ENCODE assay signal across 8 cellular contexts in the genomic region with DNA sequence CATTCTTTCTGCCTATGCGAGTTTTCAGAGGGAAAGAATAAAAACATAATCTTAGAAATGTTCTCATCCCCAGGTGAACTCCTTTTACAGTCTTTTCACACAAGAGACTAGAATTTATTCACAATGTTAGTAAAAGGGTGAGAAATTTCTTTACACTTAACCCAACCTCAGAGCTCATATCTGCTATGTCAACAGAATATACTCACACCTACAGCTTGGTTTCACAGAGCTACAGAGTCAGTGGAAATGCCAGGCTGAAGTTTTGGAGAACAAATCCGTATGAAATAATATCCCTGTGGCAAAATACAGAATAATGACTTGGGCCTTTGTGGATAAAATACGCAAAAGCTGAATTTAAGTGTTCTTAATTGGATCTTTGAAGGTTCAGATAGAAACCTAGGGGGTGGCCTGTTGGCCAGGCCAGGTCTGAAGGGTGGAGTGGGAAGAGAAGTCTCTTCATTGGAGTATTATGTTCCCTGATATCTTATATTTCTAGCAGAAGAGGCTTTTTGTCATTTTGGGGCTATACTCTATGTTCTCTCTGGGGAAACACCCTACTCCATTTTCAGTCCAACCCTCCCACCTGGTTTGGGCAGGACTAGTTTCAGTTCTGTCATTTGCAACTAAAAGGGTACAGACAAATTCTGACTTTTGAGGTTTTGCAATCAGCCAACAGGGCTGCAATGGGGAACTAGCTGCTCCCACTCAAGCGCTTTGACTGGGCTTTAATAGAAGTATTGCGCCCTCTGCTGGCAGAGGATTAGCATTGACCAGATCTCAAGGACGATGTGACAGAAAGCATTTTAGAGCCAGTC. TPM values are rescaled to one million over a fixed set of nuclear protein-coding genes. Genes with fewer than 3 reads are reported as not detected.
DNase-seq lines count a peak whose midpoint lies in the region; ATAC-seq and TF ChIP-seq lines count a peak whose summit lies in the region.

No MANE protein-coding gene starts in this region.

- no peak overlapping the region for H3K4me3 Mint-ChIP-seq in neural crest cell

- POLR2A ChIA-PET in PC-3 (lab: Charles Lee; ENCODE audit: unreplicated experiment), result no interaction called here

- 27 to 32% methylated on average over 6 of the region's 6 CpGs for WGBS in esophagus squamous epithelium, 2 donors
- WGBS in stomach, 5 donors, result 24 to 29% (median 28%) methylated on average over 6 of the region's 6 CpGs

- H3K9ac ChIP-seq in DND-41 (ENCODE audit: low read depth, low read length) (no peak overlapping the region), Karpas-422 (ENCODE audit: low read length) (peak overlapping the region; percentile 64), PC-3 (ENCODE audit: low read length) (no peak overlapping the region)

- intact Hi-C loops in PC-3 (cut with micrococcal nuclease), result loop anchor here (1.0 to 5.0 kb wide), 3 partner anchors 79 to 319 kb away; no protein-coding TSS in a partner anchor
- intact Hi-C loops in esophagus squamous epithelium (cut with DNase I), result loop anchor here (5.0 to 10.0 kb wide), 2 partner anchors 79 to 317 kb away; no protein-coding TSS in a partner anchor
- intact Hi-C loops in stomach (cut with DNase I; ENCODE audit: low total_unique reads), result loop anchor here (5.0 kb wide), 1 partner anchor 319 kb away; no protein-coding TSS in a partner anchor

- H3K4me1 ChIP-seq in DND-41 (ENCODE audit: insufficient read depth, low read length) (no peaks in the 10 kb centered on the region), Karpas-422 (ENCODE audit: low read length) (peaks cover 74% of the 10 kb centered on the region), PC-3 (ENCODE audit: insufficient read depth, low read length) (no peaks in the 10 kb centered on the region), esophagus squamous epithelium (peaks cover 6 to 35% (median 11%) of the 10 kb centered on the region in 3 donors), stomach (peaks cover 10 to 34% (median 21%) of the 10 kb centered on the region in 4 donors)

- ATAC-seq in DND-41 (ENCODE audit: insufficient read depth, low read depth) (peak; percentile 98), GM21825 (IDR thresholded peaks at IDR 0.05; ENCODE audit: unreplicated experiment) (peak; percentile 98), PC-3 (peak; percentile 96)

- no TSS peak for BruUV-seq in PC-3 (replicated peaks; lab: Mats Ljungman, UMichigan)

- DNase-seq in DND-41, result peak; percentile 82
- peak; percentile 100 for DNase-seq in Karpas-422
- peak; percentile 91 for DNase-seq in PC-3
- DNase-seq in activated T-cell treated with anti-CD3 and anti-CD28 coated beads for 4 hours, result peak; percentile 81
- DNase-seq in esophagus squamous epithelium (lab: John Stamatoyannopoulos, UW), result peak; percentile 46
- DNase-seq in neural crest cell (ENCODE audit: low read depth, low spot score), result peak; percentile 88
- peak; percentile 85 for DNase-seq in stomach

- TF ChIP-seq CTCF in DND-41 (IDR thresholded peaks at IDR 0.05; ENCODE audit: borderline replicate concordance, extremely low read depth, low read length, poor library complexity, severe bottlenecking) (peak; percentile 95), PC-3 (conservative IDR thresholded peaks at IDR 0.05; ENCODE audit: low read depth, low read length) (peak; percentile 95), esophagus squamous epithelium (IDR thresholded peaks at IDR 0.05) (peak; percentile 89 to 95 (median 92)), neural crest cell (conservative IDR thresholded peaks at IDR 0.05) (peak; percentile 94), stomach (IDR thresholded peaks at IDR 0.05) (peak in 5 of 7 experiments; percentile 74 to 91 (median 90))

- H4K20me1 ChIP-seq in DND-41 (ENCODE audit: insufficient read depth, low read length), result no peaks in the 10 kb centered on the region
- no peaks in the 10 kb centered on the region for H4K20me1 ChIP-seq in Karpas-422 (ENCODE audit: insufficient read depth, low read depth, low read length)
- H4K20me1 ChIP-seq in PC-3 (ENCODE audit: low read length), result no peaks in the 10 kb centered on the region

- H3K27ac ChIP-seq in DND-41 (ENCODE audit: low read length) (no peak overlapping the region), Karpas-422 (ENCODE audit: low read length) (peak overlapping the region; percentile 94), PC-3 (ENCODE audit: low read length) (no peak overlapping the region), esophagus squamous epithelium (peak overlapping the region in 3 of 4 donors; percentile 40 to 65 (median 46)), stomach (peak overlapping the region in 4 of 5 donors; percentile 30 to 64 (median 50))

- H3K79me2 ChIP-seq in DND-41 (ENCODE audit: insufficient read depth, low read length) (no peaks in the 10 kb centered on the region), Karpas-422 (ENCODE audit: low read length) (no peaks in the 10 kb centered on the region), PC-3 (ENCODE audit: low read length) (no peaks in the 10 kb centered on the region)

- no peak overlapping the region for H3K4me3 ChIP-seq in DND-41 (ENCODE audit: low read depth in 1 of 2, low read length in 2 of 2)
- peak overlapping the region; percentile 53 for H3K4me3 ChIP-seq in Karpas-422 (ENCODE audit: low read length)
- no peak overlapping the region for H3K4me3 ChIP-seq in PC-3 (ENCODE audit: low read length)
- H3K4me3 ChIP-seq in esophagus squamous epithelium, result no peak overlapping the region
- H3K4me3 ChIP-seq in stomach, result no peak overlapping the region

- H3K9me2 ChIP-seq in Karpas-422 (replicated peaks; ENCODE audit: insufficient read depth, low read length), result no peaks in the 10 kb centered on the region
- H3K9me2 ChIP-seq in PC-3 (replicated peaks; ENCODE audit: low read length), result no peaks in the 10 kb centered on the region

- no peaks in the 10 kb centered on the region for H3K36me3 Mint-ChIP-seq in neural crest cell (ENCODE audit: low read depth)

- no peaks in the 10 kb centered on the region for H3K9me3 Mint-ChIP-seq in neural crest cell

- CTCF ChIA-PET in PC-3 (lab: Charles Lee), result interaction anchor here (0.6 to 2.0 kb wide), 7 partner anchors 80 to 319 kb away, joined by 3 to 11 read pairs (median 5); partner anchors contain the start of gene CNRIP1

- H2AFZ ChIP-seq in DND-41 (ENCODE audit: low read depth, low read length) (peak overlapping the region; percentile 4; the same call in 1 of the 2 replicates), Karpas-422 (ENCODE audit: low read length) (no peak overlapping the region), PC-3 (ENCODE audit: low read length) (peak overlapping the region; percentile 33)

- no peaks in the 10 kb centered on the region for H3F3A ChIP-seq in PC-3 (ENCODE audit: low read length, unreplicated experiment)

- H3K36me3 ChIP-seq in DND-41 (ENCODE audit: insufficient read depth, low read length) (no peaks in the 10 kb centered on the region), Karpas-422 (ENCODE audit: insufficient read depth, low read length) (no peaks in the 10 kb centered on the region), PC-3 (ENCODE audit: low read depth, low read length) (no peaks in the 10 kb centered on the region), esophagus squamous epithelium (no peaks in the 10 kb centered on the region), stomach (no peaks in the 10 kb centered on the region)

- TF ChIP-seq EP300 in stomach (IDR thresholded peaks at IDR 0.05), result no peak

- no peak for TF ChIP-seq POLR2A in esophagus squamous epithelium (IDR thresholded peaks at IDR 0.05)
- no peak for TF ChIP-seq POLR2A in stomach (IDR thresholded peaks at IDR 0.05)

- H3K9me3 ChIP-seq in DND-41 (ENCODE audit: insufficient read depth, low read length, severe bottlenecking), result no peaks in the 10 kb centered on the region
- no peaks in the 10 kb centered on the region for H3K9me3 ChIP-seq in Karpas-422 (ENCODE audit: low read length)
- no peaks in the 10 kb centered on the region for H3K9me3 ChIP-seq in PC-3 (ENCODE audit: low read length)
- no peaks in the 10 kb centered on the region for H3K9me3 ChIP-seq in esophagus squamous epithelium
- H3K9me3 ChIP-seq in stomach, result no peaks in the 10 kb centered on the region

- H3K4me1 Mint-ChIP-seq in neural crest cell, result no peaks in the 10 kb centered on the region

- H3K27me3 ChIP-seq in DND-41 (ENCODE audit: insufficient read depth, low read length, poor library complexity), result no peaks in the 10 kb centered on the region
- no peaks in the 10 kb centered on the region for H3K27me3 ChIP-seq in Karpas-422 (ENCODE audit: low read length)
- H3K27me3 ChIP-seq in PC-3 (ENCODE audit: low read length), result no peaks in the 10 kb centered on the region
- H3K27me3 ChIP-seq in esophagus squamous epithelium, result no peaks in the 10 kb centered on the region
- no peaks in the 10 kb centered on the region for H3K27me3 ChIP-seq in stomach

- H3K4me2 ChIP-seq in DND-41 (ENCODE audit: insufficient read depth, low read length), result no peak overlapping the region
- H3K4me2 ChIP-seq in Karpas-422 (ENCODE audit: low read depth, low read length, poor library complexity, severe bottlenecking), result peak overlapping the region; percentile 80
- H3K4me2 ChIP-seq in PC-3 (ENCODE audit: low read length), result no peak overlapping the region

- no peak overlapping the region for H3K27ac Mint-ChIP-seq in neural crest cell (ENCODE audit: unreplicated experiment)

- H3K27me3 Mint-ChIP-seq in neural crest cell (ENCODE audit: low read depth), result peaks cover 14% of the 10 kb centered on the region

RNA-seq across cellular contexts. Expression of gene FBXO48, which starts 25.7 kb away (rescaled TPM):
- 0.61 and 1.7 TPM in 2 replicates for total RNA-seq in Karpas-422 (2014; rRNA removed; shearing (Covaris generic); ENCODE audit: low replicate concordance)
- total RNA-seq in PC-3 (2014; rRNA removed) (0.52 and 0.91 TPM in 2 replicates), esophagus squamous epithelium (under 1 TPM; 0.61 to 0.95 (median 0.64) TPM), neural crest cell (1.6 and 1.7 TPM in 2 replicates), stomach (1 to 10 TPM in 1 of 5 donors, under 1 TPM in 3, not detected in 1; 0.43 to 1.2 (median 0.50) TPM)
- 1 to 10 TPM in 1 of 3 donors, under 1 TPM in 2; 0.58 to 1.1 (median 0.62) TPM for polyA plus RNA-seq in stomach

RNA-seq across cellular contexts. Expression of gene APLF, which starts 26.0 kb away (rescaled TPM):
- total RNA-seq in Karpas-422 (2014; rRNA removed; shearing (Covaris generic); ENCODE audit: low replicate concordance), result 2.5 and 5.3 TPM in 2 replicates
- total RNA-seq in PC-3 (2014; rRNA removed) (0.69 and 2.4 TPM in 2 replicates), esophagus squamous epithelium (1 to 10 TPM; 3.2 to 9.5 (median 4.7) TPM), neural crest cell (6.9 and 7.3 TPM in 2 replicates), stomach (1 to 10 TPM in 3 of 5 donors, under 1 TPM in 2; 0.29 to 9.4 (median 5.5) TPM)
- polyA plus RNA-seq in stomach, result under 1 TPM; 0.46 to 0.85 (median 0.68) TPM

Comparison
In these comparisons a context has a peak if more than half of its experiments do, and no peak if none do; other contexts are left out.
1. DNase-seq: peak in every context shown above with its lines; median percentile 100 in Karpas-422; 91 in PC-3; 88 in neural crest cell; 85 in stomach; 82 in DND-41; 81 in activated T-cell treated with anti-CD3 and anti-CD28 coated beads for 4 hours; 46 in esophagus squamous epithelium.
2. H3K27ac ChIP-seq: peak in Karpas-422 (single experiment), esophagus squamous epithelium (3 of 4) and stomach (4 of 5); none in DND-41 (single experiment) and PC-3 (single experiment).
3. Peak in every context shown above with its lines, with median percentiles within 50 percentile points of each other: ATAC-seq and CTCF ChIP-seq.